Comparison of ENCODE assay signal across 23 cellular contexts in the genomic region with DNA sequence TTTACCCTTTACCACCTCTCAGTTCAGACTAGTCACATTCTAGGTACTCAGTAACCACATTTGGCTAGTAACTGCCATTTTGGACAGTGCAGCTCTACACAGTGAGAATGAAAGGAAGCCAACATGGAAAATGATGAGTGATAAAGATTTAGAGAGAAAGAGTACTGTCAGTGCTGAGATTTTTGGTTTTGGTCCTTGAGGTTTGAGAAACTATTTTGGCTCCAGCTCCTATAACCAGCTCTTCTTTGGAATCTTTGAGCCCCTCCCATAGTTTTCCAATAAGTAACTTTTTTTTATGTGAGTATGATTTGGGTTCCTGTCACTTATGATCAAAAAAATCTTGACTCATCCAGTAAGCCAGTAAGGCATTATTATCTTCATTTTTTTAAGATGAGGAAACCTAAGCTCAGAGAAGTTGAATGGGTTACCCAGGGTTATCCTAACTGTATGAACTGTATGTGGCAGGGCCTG.
DNase-seq lines count a peak whose midpoint lies in the region; ATAC-seq, FAIRE-seq and TF ChIP-seq lines count a peak whose summit lies in the region.
"Had no signal": no experiment of that assay in that cellular context is flagged by ENCODE, and none has a peak within 500 bp of the region (broad histone marks: within the 10 kb centered on the region; RNA-seq: fewer than 3 reads in every experiment).

No MANE protein-coding gene starts in this region.

- H3K9me3 Mint-ChIP-seq in activated T-cell treated with anti-CD3 and anti-CD28 coated beads, Interleukin-2, amount 50 U/mL, for 4 hours = no peaks in the 10 kb centered on the region
- H3K9me3 Mint-ChIP-seq in astrocyte (ENCODE audit: unreplicated experiment) = no peaks in the 10 kb centered on the region
- H3K9me3 Mint-ChIP-seq: central memory CD8-positive, alpha-beta T cell had no signal

- peaks cover 2% of the 10 kb centered on the region for H3K4me1 Mint-ChIP-seq in activated T-cell treated with anti-CD3 and anti-CD28 coated beads, Interleukin-2, amount 50 U/mL, for 4 hours (ENCODE audit: low read depth)
- H3K4me1 Mint-ChIP-seq in astrocyte (ENCODE audit: low read depth, unreplicated experiment) = no peaks in the 10 kb centered on the region
- H3K4me1 Mint-ChIP-seq: central memory CD8-positive, alpha-beta T cell had no signal

- TF ChIP-seq CTCF in astrocyte (IDR thresholded peaks at IDR 0.05; ENCODE audit: insufficient read depth, low read depth, low read length) (no peak), colonic mucosa (IDR thresholded peaks at IDR 0.05) (no peak)

- FAIRE-seq in H54 (lab: Jason Lieb, UNC) = peak; percentile 72
- FAIRE-seq in astrocyte (lab: Jason Lieb, UNC) = peak; percentile 37

- no peak overlapping the region for H3K27ac Mint-ChIP-seq in astrocyte (ENCODE audit: unreplicated experiment)
- H3K27ac Mint-ChIP-seq: T-helper 2 cell treated with Interferon-gamma antibody and Interleukin-4, amounts not matched to agents 5 μg/mL and 100 μg/mL, for 36 hours had no signal

- no peaks in the 10 kb centered on the region for H4K20me1 ChIP-seq in astrocyte (ENCODE audit: insufficient read depth, low read length)

- H3K4me2 ChIP-seq in astrocyte (ENCODE audit: low read length) = no peak overlapping the region

- intact Hi-C loops in colonic mucosa (cut with DNase I) = no loop called here

- H3K27ac ChIP-seq in astrocyte (ENCODE audit: low read depth, low read length) (no peak overlapping the region), colonic mucosa (no peak overlapping the region)
- H3K27ac ChIP-seq: heart right ventricle, neutrophil, RWPE1, SK-N-MC, suprapubic skin, VCaP had no signal

- TF ChIP-seq POLR2A in H54 (IDR thresholded peaks at IDR 0.05; ENCODE audit: low read depth, low read length) = no peak

- ATAC-seq in activated T-cell treated with anti-CD3 and anti-CD28 coated beads, Interleukin-2, amount 50 U/mL, for 4 hours = peak; percentile 66 to 73
- peak; percentile 93 for ATAC-seq in stimulated activated naive CD8-positive, alpha-beta T cell treated with anti-CD3 and anti-CD28 coated beads, Interleukin-15, Interleukin-2, amounts not matched to agents 100 U/mL and 50 U/mL, for 24 hours
- ATAC-seq: heart right ventricle, left colon had no signal

- H3K4me1 ChIP-seq in astrocyte (ENCODE audit: insufficient read depth, low read length) = no peaks in the 10 kb centered on the region
- H3K4me1 ChIP-seq in colonic mucosa = no peaks in the 10 kb centered on the region
- H3K4me1 ChIP-seq: heart right ventricle had no signal

- no peaks in the 10 kb centered on the region for H3K27me3 Mint-ChIP-seq in activated T-cell treated with anti-CD3 and anti-CD28 coated beads, Interleukin-2, amount 50 U/mL, for 4 hours (ENCODE audit: low read depth)
- H3K27me3 Mint-ChIP-seq in astrocyte (ENCODE audit: low read depth, unreplicated experiment) = no peaks in the 10 kb centered on the region
- H3K27me3 Mint-ChIP-seq: central memory CD8-positive, alpha-beta T cell had no signal

- H3K9ac ChIP-seq in astrocyte (ENCODE audit: low read length) (no peak overlapping the region), colonic mucosa (ENCODE audit: low read depth in 2 of 2, low read length in 2 of 2) (no peak overlapping the region)

- H3K27me3 ChIP-seq in astrocyte (ENCODE audit: insufficient read depth, low read length) (no peaks in the 10 kb centered on the region), colonic mucosa (no peaks in the 10 kb centered on the region)
- H3K27me3 ChIP-seq: heart right ventricle, neutrophil, suprapubic skin had no signal

- H3K36me3 ChIP-seq in astrocyte (ENCODE audit: insufficient read depth, low read length) (no peaks in the 10 kb centered on the region), colonic mucosa (no peaks in the 10 kb centered on the region)
- H3K36me3 ChIP-seq: neutrophil, suprapubic skin had no signal

- no peak for DNase-seq in activated T-cell treated with anti-CD3 and anti-CD28 coated beads, Interleukin-2, amount 50 U/mL, for 4 hours
- DNase-seq in activated T-cell treated with anti-CD3 and anti-CD28 coated beads for 4 hours = no peak
- DNase-seq in H54 (ENCODE audit: insufficient read length, low spot score) = no peak
- peak; percentile 66 for DNase-seq in astrocyte (ENCODE audit: low read depth)
- DNase-seq in stimulated activated naive CD8-positive, alpha-beta T cell treated with anti-CD3 and anti-CD28 coated beads, Interleukin-15, Interleukin-2, amounts not matched to agents 100 U/mL and 50 U/mL, for 24 hours = no peak
- DNase-seq in NCI-H82 (lab: John Stamatoyannopoulos, UW) = no peak
- DNase-seq in colonic mucosa = no peak
- no peak for DNase-seq in NCI-H1694 (lab: John Stamatoyannopoulos, UW)
- DNase-seq: activated naive CD4-positive, alpha-beta T cell treated with anti-CD3 and anti-CD28 coated beads, Interleukin-2, amount 50 U/mL, for 16 hours; C1 segment of cervical spinal cord; Caco-2; heart right ventricle; left colon; mesendoderm; NCI-H2081 treated with DMSO at 0.1 percent for 48 hours; NCI-H774 had no signal

- peaks cover 11% of the 10 kb centered on the region for H3K36me3 Mint-ChIP-seq in activated T-cell treated with anti-CD3 and anti-CD28 coated beads, Interleukin-2, amount 50 U/mL, for 4 hours (ENCODE audit: insufficient read depth)
- no peaks in the 10 kb centered on the region for H3K36me3 Mint-ChIP-seq in astrocyte (ENCODE audit: low read depth, unreplicated experiment)

- no peak overlapping the region for H2AFZ ChIP-seq in astrocyte (ENCODE audit: low read depth, low read length)

- H3K79me2 ChIP-seq in astrocyte (ENCODE audit: insufficient read depth, low read length) = no peaks in the 10 kb centered on the region

- H3K4me3 Mint-ChIP-seq in activated T-cell treated with anti-CD3 and anti-CD28 coated beads, Interleukin-2, amount 50 U/mL, for 4 hours = no peak overlapping the region
- no peak overlapping the region for H3K4me3 Mint-ChIP-seq in astrocyte (ENCODE audit: unreplicated experiment)
- H3K4me3 Mint-ChIP-seq: central memory CD8-positive, alpha-beta T cell; T-helper 2 cell treated with Interferon-gamma antibody and Interleukin-4, amounts not matched to agents 5 μg/mL and 100 μg/mL, for 36 hours had no signal

- H3K4me3 ChIP-seq in astrocyte (ENCODE audit: insufficient read depth, low read depth, low read length) = no peak overlapping the region
- no peak overlapping the region for H3K4me3 ChIP-seq in colonic mucosa
- H3K4me3 ChIP-seq: heart right ventricle, SK-N-MC, suprapubic skin had no signal

- H3K9me3 ChIP-seq in astrocyte (ENCODE audit: insufficient read depth, low read depth, low read length) = no peaks in the 10 kb centered on the region
- H3K9me3 ChIP-seq in colonic mucosa = no peaks in the 10 kb centered on the region
- H3K9me3 ChIP-seq: Caco-2, neutrophil, suprapubic skin had no signal
